Comparison of ENCODE assay signal across 1 cellular context in genomic region chr7:134985894-134986362, GRCh38.
TF ChIP-seq lines count a peak whose summit lies in the region.

No MANE protein-coding gene starts in this region.

TF ChIP-seq in H1, 55 proteins besides CTCF, POLR2A, EP300 and RAD21:
- TF ChIP-seq ASH2L (IDR thresholded peaks at IDR 0.05; ENCODE audit: low read length) = no peak
